In genomic region chr3:49271047-49271446, GRCh38 we compare ENCODE assay signal across 20 cellular contexts. TPM values are rescaled to one million over a fixed set of nuclear protein-coding genes. Genes with fewer than 3 reads are reported as not detected.
DNase-seq lines count a peak whose midpoint lies in the region; ATAC-seq and TF ChIP-seq lines count a peak whose summit lies in the region.
"Had no signal": no experiment of that assay in that cellular context is flagged by ENCODE, and none has a peak within 500 bp of the region (broad histone marks: within the 10 kb centered on the region; RNA-seq: fewer than 3 reads in every experiment).

No MANE protein-coding gene starts in this region.

- H3K27ac Mint-ChIP-seq in stimulated activated effector memory CD8-positive, alpha-beta T cell treated with anti-CD3 and anti-CD28 coated beads, Interleukin-12 subunit alpha, Interleukin-12 subunit beta, amount 100 ng/mL, for 72 hours = peak overlapping the region; percentile 32
- H3K27ac Mint-ChIP-seq: CD4-positive, alpha-beta T cell had no signal

- H3K4me1 Mint-ChIP-seq in stimulated activated effector memory CD8-positive, alpha-beta T cell treated with anti-CD3 and anti-CD28 coated beads, Interleukin-12 subunit alpha, Interleukin-12 subunit beta, amount 100 ng/mL, for 72 hours = peaks cover 5% of the 10 kb centered on the region

- peaks cover 13% of the 10 kb centered on the region for H3K36me3 Mint-ChIP-seq in stimulated activated effector memory CD8-positive, alpha-beta T cell treated with anti-CD3 and anti-CD28 coated beads, Interleukin-12 subunit alpha, Interleukin-12 subunit beta, amount 100 ng/mL, for 72 hours

- DNase-seq in adrenal gland = peak; percentile 55 to 78 (median 67)
- no peak for DNase-seq in esophagus squamous epithelium (lab: John Stamatoyannopoulos, UW)
- DNase-seq in left lung = no peak
- no peak for DNase-seq in stimulated activated effector memory CD8-positive, alpha-beta T cell treated with anti-CD3 and anti-CD28 coated beads, Interleukin-12 subunit alpha, Interleukin-12 subunit beta, amount 100 ng/mL, for 72 hours (ENCODE audit: low spot score in 2 of 2)
- DNase-seq in stimulated activated CD4-positive, alpha-beta T cell treated with anti-CD3 and anti-CD28 coated beads, Interleukin-4, amount 100 ng/mL, for 24 hours = no peak
- DNase-seq in GDM1 (lab: John Stamatoyannopoulos, UW) = no peak
- no peak for DNase-seq in dorsolateral prefrontal cortex
- no peak for DNase-seq in activated CD8-positive, alpha-beta memory T cell treated with anti-CD3 and anti-CD28 coated beads, Interleukin-2, amount 50 U/mL, for 4 hours
- DNase-seq: CD4-positive, alpha-beta T cell; GM23248; H7; NCI-H1092 treated with DMSO at 0.1 percent for 48 hours; NCI-H1436; NCI-H187 treated with DMSO at 0.1 percent for 48 hours; NCI-H2171 treated with DMSO at 0.1 percent for 48 hours; NCI-H524; NCI-H748 treated with DMSO at 0.1 percent for 48 hours; PC-3; SJCRH30 had no signal

- H3K4me3 Mint-ChIP-seq in stimulated activated effector memory CD8-positive, alpha-beta T cell treated with anti-CD3 and anti-CD28 coated beads, Interleukin-12 subunit alpha, Interleukin-12 subunit beta, amount 100 ng/mL, for 72 hours = no peak overlapping the region
- H3K4me3 Mint-ChIP-seq: CD4-positive, alpha-beta T cell had no signal

- intact Hi-C loops in adrenal gland (cut with DNase I) = no loop called here
- intact Hi-C loops in esophagus squamous epithelium (cut with DNase I) = loop anchor here (10.0 kb wide), 1 partner anchor 96 kb away; the partner anchor contains the start of gene KLHDC8B
- intact Hi-C loops in left lung (cut with DNase I) = no loop called here
- intact Hi-C loops in dorsolateral prefrontal cortex (cut with DNase I) = no loop called here

- 26 to 47% (median 46%) methylated on average over 4 of the region's 4 CpGs for WGBS in adrenal gland, 4 donors
- WGBS in esophagus squamous epithelium, 2 donors = 67 to 75% methylated on average over 4 of the region's 4 CpGs

- H3K9me3 ChIP-seq in adrenal gland (replicated peaks in 1 of 3) (no peaks in the 10 kb centered on the region), esophagus squamous epithelium (no peaks in the 10 kb centered on the region), left lung (no peaks in the 10 kb centered on the region)
- H3K9me3 ChIP-seq: BLaER1 treated with 17β-estradiol and CSF1 and Interleukin-3, amounts not matched to agents 10 nM and 100 nM; SJCRH30 had no signal

- peaks cover 13 to 36% of the 10 kb centered on the region in 2 donors for H3K4me1 ChIP-seq in adrenal gland (replicated peaks in 1 of 2)
- peaks cover 0 to 30% (median 3%) of the 10 kb centered on the region in 3 donors for H3K4me1 ChIP-seq in esophagus squamous epithelium
- H3K4me1 ChIP-seq in left lung = peaks cover 4% of the 10 kb centered on the region in 2 donors
- H3K4me1 ChIP-seq: SJCRH30 had no signal

- TF ChIP-seq POLR2A in adrenal gland (IDR thresholded peaks at IDR 0.05) = peak in 1 of 2 donors; percentile 44
- TF ChIP-seq POLR2A in esophagus squamous epithelium (IDR thresholded peaks at IDR 0.05) = no peak

- no peaks in the 10 kb centered on the region for H3K27me3 ChIP-seq in adrenal gland
- no peaks in the 10 kb centered on the region for H3K27me3 ChIP-seq in esophagus squamous epithelium
- no peaks in the 10 kb centered on the region for H3K27me3 ChIP-seq in left lung
- H3K27me3 ChIP-seq in dorsolateral prefrontal cortex = no peaks in the 10 kb centered on the region
- H3K27me3 ChIP-seq: BLaER1 treated with 17β-estradiol and CSF1 and Interleukin-3, amounts not matched to agents 10 nM and 100 nM; SJCRH30 had no signal

- no peaks in the 10 kb centered on the region for H3K9me3 Mint-ChIP-seq in stimulated activated effector memory CD8-positive, alpha-beta T cell treated with anti-CD3 and anti-CD28 coated beads, Interleukin-12 subunit alpha, Interleukin-12 subunit beta, amount 100 ng/mL, for 72 hours
- H3K9me3 Mint-ChIP-seq: CD4-positive, alpha-beta T cell had no signal

- H3K4me3 ChIP-seq in adrenal gland (no peak overlapping the region), esophagus squamous epithelium (no peak overlapping the region), left lung (no peak overlapping the region), dorsolateral prefrontal cortex (no peak overlapping the region)
- H3K4me3 ChIP-seq: BLaER1 treated with 17β-estradiol and CSF1 and Interleukin-3, amounts not matched to agents 10 nM and 100 nM; GM23248; SJCRH30 had no signal

- TF ChIP-seq CTCF in adrenal gland (IDR thresholded peaks at IDR 0.05) (no peak), esophagus squamous epithelium (IDR thresholded peaks at IDR 0.05) (no peak), left lung (IDR thresholded peaks at IDR 0.05) (no peak), dorsolateral prefrontal cortex (IDR thresholded peaks at IDR 0.05 in 54 of 56, conservative IDR thresholded peaks at IDR 0.05 in 2 of 56; ENCODE audit: low read depth in 1 of 56, partially characterized antibody in 56 of 56) (no peak)

- H3K27ac ChIP-seq in adrenal gland (peak overlapping the region; percentile 33 to 89 (median 76)), esophagus squamous epithelium (peak overlapping the region in 3 of 4 donors; percentile 10 to 56 (median 48)), left lung (peak overlapping the region in 1 of 2 donors; percentile 16), dorsolateral prefrontal cortex (peak overlapping the region in 1 of 59 donors; percentile 20)
- H3K27ac ChIP-seq: GM23248, SJCRH30 had no signal

- ATAC-seq in left lung = peak; percentile 20
- ATAC-seq in stimulated activated effector memory CD8-positive, alpha-beta T cell treated with anti-CD3 and anti-CD28 coated beads, Interleukin-12 subunit alpha, Interleukin-12 subunit beta, amount 100 ng/mL, for 72 hours = no peak
- ATAC-seq: PC-3 had no signal

- no peaks in the 10 kb centered on the region for H3K36me3 ChIP-seq in adrenal gland (replicated peaks in 1 of 2)
- H3K36me3 ChIP-seq in esophagus squamous epithelium = peaks cover 0 to 16% (median 0%) of the 10 kb centered on the region in 3 donors
- H3K36me3 ChIP-seq in left lung = peaks cover 0 to 50% of the 10 kb centered on the region in 2 donors
- H3K36me3 ChIP-seq: SJCRH30 had no signal

RNA-seq across cellular contexts. Expression of gene C3orf62, which starts 6.0 kb away (rescaled TPM):
- total RNA-seq in adrenal gland (1 to 10 TPM; 3.4 to 7.4 (median 5.0) TPM), esophagus squamous epithelium (1 to 10 TPM; 1.8 to 3.6 (median 3.0) TPM), left lung (1 to 10 TPM; 4.2 to 9.8 TPM), dorsolateral prefrontal cortex (10 to 100 TPM in 66 of 120 experiments, 1 to 10 TPM in 54; 5.5 to 19.4 (median 10.3) TPM)
- polyA plus RNA-seq in adrenal gland = 10 to 100 TPM in 2 of 3 donors, 1 to 10 TPM in 1; 7.9 to 17.9 (median 15.1) TPM

Comparison
In these comparisons a context has a peak if more than half of its experiments do, and no peak if none do; other contexts are left out.
1. DNase-seq: peak in adrenal gland (7 of 7); none in esophagus squamous epithelium (single experiment), left lung (0 of 2), stimulated activated effector memory CD8-positive, alpha-beta T cell treated with anti-CD3 and anti-CD28 coated beads, Interleukin-12 subunit alpha, Interleukin-12 subunit beta, amount 100 ng/mL, for 72 hours (0 of 2), stimulated activated CD4-positive, alpha-beta T cell treated with anti-CD3 and anti-CD28 coated beads, Interleukin-4, amount 100 ng/mL, for 24 hours (single experiment), GDM1 (single experiment), dorsolateral prefrontal cortex (0 of 10) and activated CD8-positive, alpha-beta memory T cell treated with anti-CD3 and anti-CD28 coated beads, Interleukin-2, amount 50 U/mL, for 4 hours (single experiment).